Comparison of ENCODE assay signal across 25 cellular contexts in genomic region chr1:197092491-197093023, GRCh38. TPM values are rescaled to one million over a fixed set of nuclear protein-coding genes. Genes with fewer than 3 reads are reported as not detected.
A peak's percentile ranks its signal among the peaks of the same experiment; 100 is the strongest.
DNase-seq lines count a peak whose midpoint lies in the region; ATAC-seq and TF ChIP-seq lines count a peak whose summit lies in the region.
"Had no signal": no experiment of that assay in that cellular context is flagged by ENCODE, and none has a peak within 500 bp of the region (broad histone marks: within the 10 kb centered on the region; RNA-seq: fewer than 3 reads in every experiment).

No MANE protein-coding gene starts in this region.

- ATAC-seq in RWPE2 (ENCODE audit: low read depth), result no peak

- no peak for TF ChIP-seq CTCF in MCF 10A (IDR thresholded peaks at IDR 0.05; ENCODE audit: unreplicated experiment)
- no peak for TF ChIP-seq CTCF in breast epithelium (IDR thresholded peaks at IDR 0.05)
- no peak for TF ChIP-seq CTCF in RWPE2 (IDR thresholded peaks at IDR 0.05; ENCODE audit: poor library complexity, severe bottlenecking)

- DNase-seq in MCF 10A (ENCODE audit: unreplicated experiment), result no peak
- DNase-seq in breast epithelium (ENCODE audit: low spot score in 2 of 2), result no peak
- no peak for DNase-seq in RWPE2 (ENCODE audit: low spot score)
- peak; percentile 21 for DNase-seq in fibroblast of gingiva (ENCODE audit: low read depth)
- DNase-seq in CD4-positive, alpha-beta memory T cell, result no peak
- no peak for DNase-seq in NCI-H1436 treated with DMSO at 0.1 percent for 48 hours (lab: John Stamatoyannopoulos, UW)
- DNase-seq in retina, result no peak
- no peak for DNase-seq in putamen (ENCODE audit: low spot score)
- DNase-seq: 8988T, BE2C, COR-L47, DND-41, Kasumi-1, MG63, NCI-H1417 treated with DMSO at 0.1 percent for 48 hours, NCI-H187 treated with DMSO at 0.1 percent for 48 hours, NCI-H2107, NCI-H446 treated with DMSO at 0.1 percent for 48 hours, NCI-H526 treated with DMSO at 0.1 percent for 48 hours, OCI-M1, Right ventricle myocardium superior had no signal

- no peak for TF ChIP-seq POLR2A in breast epithelium (IDR thresholded peaks at IDR 0.05)

- H3K27me3 ChIP-seq in breast epithelium (no peaks in the 10 kb centered on the region), RWPE2 (ENCODE audit: insufficient read depth, poor library complexity, severe bottlenecking) (no peaks in the 10 kb centered on the region)
- H3K27me3 ChIP-seq in CD4-positive, alpha-beta memory T cell (ENCODE audit: insufficient read depth, low read length), result no peaks in the 10 kb centered on the region
- H3K27me3 ChIP-seq: BE2C, MG63 had no signal

- H3K27ac ChIP-seq in breast epithelium (no peak overlapping the region), RWPE2 (ENCODE audit: poor library complexity, severe bottlenecking) (peak overlapping the region; percentile 38)
- no peak overlapping the region for H3K27ac ChIP-seq in CD4-positive, alpha-beta memory T cell (ENCODE audit: low read depth, low read length)

- H3K4me3 ChIP-seq in breast epithelium (no peak overlapping the region), RWPE2 (ENCODE audit: severe bottlenecking) (no peak overlapping the region)
- no peak overlapping the region for H3K4me3 ChIP-seq in CD4-positive, alpha-beta memory T cell (ENCODE audit: low read length in 2 of 2)
- H3K4me3 ChIP-seq: MG63 had no signal

- H3K36me3 Mint-ChIP-seq in MCF 10A (ENCODE audit: insufficient read depth, unreplicated experiment), result peaks cover 36% of the 10 kb centered on the region
- H3K36me3 Mint-ChIP-seq in CD4-positive, alpha-beta memory T cell, result no peaks in the 10 kb centered on the region

- no peaks in the 10 kb centered on the region for H3K27me3 Mint-ChIP-seq in MCF 10A (ENCODE audit: insufficient read depth, unreplicated experiment)
- no peaks in the 10 kb centered on the region for H3K27me3 Mint-ChIP-seq in CD4-positive, alpha-beta memory T cell

- H3K36me3 ChIP-seq in breast epithelium (no peaks in the 10 kb centered on the region), RWPE2 (ENCODE audit: low read depth) (peaks cover 98% of the 10 kb centered on the region)
- no peaks in the 10 kb centered on the region for H3K36me3 ChIP-seq in CD4-positive, alpha-beta memory T cell (ENCODE audit: insufficient read depth, low read length)

- no peaks in the 10 kb centered on the region for H3K9me3 ChIP-seq in breast epithelium
- no peaks in the 10 kb centered on the region for H3K9me3 ChIP-seq in RWPE2 (ENCODE audit: severe bottlenecking)
- no peaks in the 10 kb centered on the region for H3K9me3 ChIP-seq in CD4-positive, alpha-beta memory T cell (ENCODE audit: control insufficient read depth in 1 of 2, low read length in 2 of 2)
- H3K9me3 ChIP-seq: BE2C, MG63 had no signal

- CTCF ChIA-PET in MCF 10A (lab: Yijun Ruan, JAX), result interaction anchor here (0.9 to 2.8 kb wide), 2 partner anchors 8 to 11 kb away, joined by 3 to 11 read pairs; no protein-coding TSS in a partner anchor
- CTCF ChIA-PET in CD4-positive, alpha-beta memory T cell (lab: Charles Lee; ENCODE audit: partially characterized antibody), result no interaction called here

- H3K4me1 Mint-ChIP-seq in MCF 10A (ENCODE audit: insufficient read depth, unreplicated experiment), result peaks cover 27% of the 10 kb centered on the region
- peaks cover 0 to 2% (median 0%) of the 10 kb centered on the region in 4 donors for H3K4me1 Mint-ChIP-seq in CD4-positive, alpha-beta memory T cell

- BruUV-seq in MCF 10A (replicated peaks; lab: Mats Ljungman, UMichigan), result no TSS peak

- POLR2A ChIA-PET in MCF 10A (lab: Yijun Ruan, JAX), result interaction anchor here (1.1 to 2.7 kb wide), 6 partner anchors 11 to 69 kb away, joined by 3 to 14 read pairs (median 5); no protein-coding TSS in a partner anchor
- POLR2A ChIA-PET in CD4-positive, alpha-beta memory T cell (lab: Charles Lee; ENCODE audit: partially characterized antibody), result no interaction called here

- no peak overlapping the region for H3K4me3 Mint-ChIP-seq in MCF 10A (ENCODE audit: unreplicated experiment)
- H3K4me3 Mint-ChIP-seq in CD4-positive, alpha-beta memory T cell, result no peak overlapping the region

- H3K27ac Mint-ChIP-seq in MCF 10A (ENCODE audit: low read depth, unreplicated experiment), result peak overlapping the region; percentile 79
- H3K27ac Mint-ChIP-seq in CD4-positive, alpha-beta memory T cell, result peak overlapping the region in 1 of 7 donors; percentile 25

- no peaks in the 10 kb centered on the region for H3K4me1 ChIP-seq in breast epithelium
- H3K4me1 ChIP-seq in RWPE2 (ENCODE audit: insufficient read depth, poor library complexity, severe bottlenecking), result peaks cover 8% of the 10 kb centered on the region
- no peaks in the 10 kb centered on the region for H3K4me1 ChIP-seq in CD4-positive, alpha-beta memory T cell (ENCODE audit: insufficient read depth, low read length)
- H3K4me1 ChIP-seq: BE2C had no signal

- intact Hi-C loops in MCF 10A (cut with micrococcal nuclease) (no loop called here), breast epithelium (cut with DNase I; ENCODE audit: low total_unique reads) (no loop called here)
- intact Hi-C loops in CD4-positive, alpha-beta memory T cell (cut with micrococcal nuclease), result no loop called here

- no peaks in the 10 kb centered on the region for H3K9me3 Mint-ChIP-seq in MCF 10A (ENCODE audit: unreplicated experiment)
- H3K9me3 Mint-ChIP-seq in CD4-positive, alpha-beta memory T cell, result no peaks in the 10 kb centered on the region

RNA-seq across cellular contexts. Expression of gene F13B, which starts 25.5 kb away (rescaled TPM):
- total RNA-seq in MCF 10A (2022), result not detected in 2 replicates
- not detected for total RNA-seq in breast epithelium
- not detected for total RNA-seq in CD4-positive, alpha-beta memory T cell
- not detected for polyA plus RNA-seq in CD4-positive, alpha-beta memory T cell
- total RNA-seq: G401, H4, Right ventricle myocardium superior, SK-MEL-5 had no signal
- polyA plus RNA-seq: AG04450 had no signal

RNA-seq across cellular contexts. Expression of gene ASPM, which starts 53.9 kb away (rescaled TPM):
- total RNA-seq in MCF 10A (2022), result 22.3 and 32.8 TPM in 2 replicates
- 1 to 10 TPM in 1 of 3 donors, under 1 TPM in 2; under 0.01 to 3.2 (median 0.59) TPM for total RNA-seq in breast epithelium
- under 1 TPM; 0.30 to 0.38 TPM for total RNA-seq in CD4-positive, alpha-beta memory T cell
- under 1 TPM in 1 of 2 donors, not detected in 1; 0.01 TPM for polyA plus RNA-seq in CD4-positive, alpha-beta memory T cell
